In the genomic region with DNA sequence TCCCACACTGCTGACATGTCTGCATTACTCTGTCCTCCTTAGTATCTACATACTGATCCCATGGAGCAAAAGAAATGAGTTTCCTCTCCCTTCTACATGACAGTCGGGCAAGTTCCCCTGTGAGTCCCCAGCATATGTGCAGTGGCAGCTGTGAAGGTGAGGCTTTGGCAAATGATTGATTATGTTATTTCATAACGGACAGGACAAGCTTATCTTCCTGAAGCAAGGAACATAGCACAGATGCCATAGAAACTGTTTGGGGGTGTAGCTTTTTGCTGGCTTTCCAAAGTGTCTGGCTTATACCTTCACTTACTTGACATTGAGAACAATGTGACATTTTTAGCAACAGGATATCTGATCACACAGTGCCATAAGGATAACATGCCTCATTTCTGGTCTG, we compare ENCODE assay signal across 18 cellular contexts.
"Had no signal": no experiment of that assay in that cellular context is flagged by ENCODE, and none has a peak within 500 bp of the region (broad histone marks: within the 10 kb centered on the region; RNA-seq: fewer than 3 reads in every experiment).

No MANE protein-coding gene starts in this region.

- H3K4me3 ChIP-seq: esophagus squamous epithelium, gastrocnemius medialis, SK-N-MC, tibial nerve, uterus had no signal

- H3K9me3 ChIP-seq: esophagus squamous epithelium, gastrocnemius medialis, uterus had no signal

- H3K9me3 Mint-ChIP-seq: activated CD4-positive, alpha-beta memory T cell treated with anti-CD3 and anti-CD28 coated beads for 36 hours; activated naive CD4-positive, alpha-beta T cell treated with anti-CD3 and anti-CD28 coated beads, Interleukin-2, amount 10 ng/mL, durations not matched to agents 7 days and 5 days; nephron progenitor cell had no signal

- H3K27me3 ChIP-seq: esophagus squamous epithelium, gastrocnemius medialis, tibial nerve, uterus had no signal

- H3K36me3 ChIP-seq: gastrocnemius medialis, uterus had no signal

- H3K27ac ChIP-seq: esophagus squamous epithelium, gastrocnemius medialis, SK-N-MC, tibial nerve, uterus had no signal

- ATAC-seq: effector memory CD8-positive, alpha-beta T cell; gastrocnemius medialis; T-helper 17 cell had no signal

- H3K4me1 Mint-ChIP-seq: activated naive CD4-positive, alpha-beta T cell treated with anti-CD3 and anti-CD28 coated beads, Interleukin-2, amount 10 ng/mL, durations not matched to agents 7 days and 5 days; nephron progenitor cell; T-helper 17 cell had no signal

- H3K4me1 ChIP-seq: uterus had no signal

- H3K36me3 Mint-ChIP-seq: activated CD4-positive, alpha-beta memory T cell treated with anti-CD3 and anti-CD28 coated beads for 36 hours; activated naive CD4-positive, alpha-beta T cell treated with anti-CD3 and anti-CD28 coated beads, Interleukin-2, amount 10 ng/mL, durations not matched to agents 7 days and 5 days had no signal

- H3K27ac Mint-ChIP-seq: activated CD4-positive, alpha-beta memory T cell treated with anti-CD3 and anti-CD28 coated beads for 36 hours; activated naive CD4-positive, alpha-beta T cell treated with anti-CD3 and anti-CD28 coated beads, Interleukin-2, amount 10 ng/mL, durations not matched to agents 7 days and 5 days; effector memory CD8-positive, alpha-beta T cell; nephron progenitor cell; T-helper 17 cell had no signal

- FAIRE-seq: kidney had no signal

- DNase-seq: activated CD4-positive, alpha-beta memory T cell treated with anti-CD3 and anti-CD28 coated beads for 36 hours; activated CD4-positive, alpha-beta T cell treated with anti-CD3 and anti-CD28 coated beads for 48 hours; activated naive CD4-positive, alpha-beta T cell treated with anti-CD3 and anti-CD28 coated beads, Interleukin-2, amount 10 ng/mL, durations not matched to agents 7 days and 5 days; activated T-cell treated with anti-CD3 and anti-CD28 coated beads, Interleukin-2, amount 50 U/mL, for 48 hours; amygdala; effector memory CD8-positive, alpha-beta T cell; esophagus squamous epithelium; gastrocnemius medialis; kidney; nephron progenitor cell; nucleus accumbens; stimulated activated CD4-positive, alpha-beta T cell treated with anti-CD3 and anti-CD28 coated beads, Interleukin-4, amount 100 ng/mL, for 1 hour; stimulated activated naive CD4-positive, alpha-beta T cell treated with Interleukin-2 at 50 U/mL for 16 hours; SW 1271; T-helper 17 cell; uterus had no signal

- H3K4me3 Mint-ChIP-seq: activated CD4-positive, alpha-beta memory T cell treated with anti-CD3 and anti-CD28 coated beads for 36 hours; activated naive CD4-positive, alpha-beta T cell treated with anti-CD3 and anti-CD28 coated beads, Interleukin-2, amount 10 ng/mL, durations not matched to agents 7 days and 5 days; effector memory CD8-positive, alpha-beta T cell; nephron progenitor cell; T-helper 17 cell had no signal
